ENCODE assay signal across 9 cellular contexts in genomic region chr17:40110457-40110856, GRCh38. TPM values are rescaled to one million over a fixed set of nuclear protein-coding genes. Genes with fewer than 3 reads are reported as not detected.
A peak's percentile ranks its signal among the peaks of the same experiment; 100 is the strongest.
DNase-seq lines count a peak whose midpoint lies in the region; ATAC-seq, FAIRE-seq and TF ChIP-seq lines count a peak whose summit lies in the region.
"Had no signal": no experiment of that assay in that cellular context is flagged by ENCODE, and none has a peak within 500 bp of the region (broad histone marks: within the 10 kb centered on the region; RNA-seq: fewer than 3 reads in every experiment).

No MANE protein-coding gene starts in this region.

- FAIRE-seq in H1 (lab: Jason Lieb, UNC): no peak

- peak overlapping the region; percentile 14 for H3K4me3 Mint-ChIP-seq in neural crest cell

- H3K36me3 ChIP-seq in ACC112 (ENCODE audit: insufficient read depth, low read length): no peaks in the 10 kb centered on the region
- no peaks in the 10 kb centered on the region for H3K36me3 ChIP-seq in IMR-90 (ENCODE audit: control insufficient read depth, insufficient read depth, low read length)
- no peaks in the 10 kb centered on the region for H3K36me3 ChIP-seq in H1 (ENCODE audit: control insufficient read depth in 2 of 4, insufficient read depth in 4 of 4, low read length in 3 of 4)
- no peaks in the 10 kb centered on the region for H3K36me3 ChIP-seq in A673 (ENCODE audit: insufficient read depth, low read length, poor library complexity, severe bottlenecking)

- H3K36me3 Mint-ChIP-seq in neural crest cell (ENCODE audit: low read depth): no peaks in the 10 kb centered on the region
- H3K36me3 Mint-ChIP-seq: activated naive CD4-positive, alpha-beta T cell treated with anti-CD3 and anti-CD28 coated beads, Interleukin-2, amount 50 U/mL, for 24 hours had no signal

- TF ChIP-seq EP300 in H1 (IDR thresholded peaks at IDR 0.05; ENCODE audit: borderline replicate concordance in 1 of 2, low read depth in 2 of 2, low read length in 2 of 2): no peak

- H3K4me1 ChIP-seq in ACC112 (ENCODE audit: control insufficient read depth, insufficient read depth, low read length, unreplicated experiment) (peaks cover 66% of the 10 kb centered on the region), IMR-90 (ENCODE audit: control insufficient read depth, insufficient read depth, low read length) (peaks cover 58% of the 10 kb centered on the region), H1 (replicated peaks in 1 of 4; ENCODE audit: control insufficient read depth in 3 of 4, insufficient read depth in 4 of 4, low read length in 3 of 4) (peaks cover 39 to 51% (median 43%) of the 10 kb centered on the region in 4 experiments), A673 (ENCODE audit: insufficient read depth, low read length, poor library complexity, severe bottlenecking) (peaks cover 26% of the 10 kb centered on the region)

- peak overlapping the region; percentile 90 for H3K4ac ChIP-seq in IMR-90 (ENCODE audit: low read depth, low read length)
- no peak overlapping the region for H3K4ac ChIP-seq in H1 (replicated peaks; ENCODE audit: insufficient read length, low read depth, low read length)

- H3K27ac Mint-ChIP-seq in neural crest cell (ENCODE audit: unreplicated experiment): peak overlapping the region; percentile 78

- H3K56ac ChIP-seq in IMR-90 (ENCODE audit: extremely low read depth, insufficient read depth, low read length): peak overlapping the region; percentile 35; the same call in 1 of the 2 replicates
- H3K56ac ChIP-seq in H1 (replicated peaks; ENCODE audit: insufficient read length, low read depth, low read length): no peak overlapping the region

- H2BK120ac ChIP-seq in IMR-90 (ENCODE audit: low read depth, low read length): peak overlapping the region; percentile 93
- H2BK120ac ChIP-seq in H1 (replicated peaks; ENCODE audit: low read depth, low read length): no peak overlapping the region

- peak overlapping the region; percentile 36 for H3K4me3 ChIP-seq in ACC112 (ENCODE audit: low read depth, low read length)
- no peak overlapping the region for H3K4me3 ChIP-seq in IMR-90 (ENCODE audit: insufficient read depth, low read depth, low read length)
- peak overlapping the region in 2 of 4 experiments; percentile 11 to 25; a peak in 3 of 8 replicates for H3K4me3 ChIP-seq in H1 (ENCODE audit: extremely low read depth in 1 of 4, insufficient read depth in 2 of 4, low read depth in 3 of 4, low read length in 4 of 4)
- no peak overlapping the region for H3K4me3 ChIP-seq in A673 (ENCODE audit: low read depth, low read length, poor library complexity, severe bottlenecking)

- H3K27ac ChIP-seq in ACC112 (ENCODE audit: low read depth, low read length) (peak overlapping the region; percentile 84), IMR-90 (ENCODE audit: insufficient read depth, low read length) (peak overlapping the region; percentile 76; the same call in 1 of the 2 replicates), H1 (ENCODE audit: low read depth, low read length) (no peak overlapping the region; the same call in 1 of the 2 replicates), A673 (ENCODE audit: low read depth, low read length, poor library complexity, severe bottlenecking) (no peak overlapping the region)

- H4K5ac ChIP-seq in IMR-90 (ENCODE audit: low read depth, low read length) (peak overlapping the region; percentile 44), H1 (ENCODE audit: insufficient read length, low read depth, low read length) (peak overlapping the region; percentile 1)

- CTCF ChIA-PET in IMR-90 (lab: Yijun Ruan, JAX) (interaction anchor here (0.7 to 2.1 kb wide), 8 partner anchors 9 to 96 kb away, joined by 3 to 12 read pairs (median 4); partner anchors contain the start of gene MED24), H1 (lab: Charles Lee; ENCODE audit: partially characterized antibody) (interaction anchor here (0.8 to 8.9 kb wide), 19 partner anchors 10 to 97 kb away, joined by 3 to 135 read pairs (median 33); partner anchors contain the start of genes CSF3, MSL1, NR1D1 and THRA), A673 (lab: Charles Lee) (interaction anchor here (0.5 kb wide), 1 partner anchor 35 kb away, joined by 3 read pairs; no protein-coding TSS in a partner anchor)

- peak overlapping the region; percentile 1; the same call in 1 of the 3 replicates for H2BK15ac ChIP-seq in IMR-90 (ENCODE audit: low read depth, low read length)
- peak overlapping the region; percentile 35; the same call in 1 of the 2 replicates for H2BK15ac ChIP-seq in H1 (ENCODE audit: low read length)

- DNase-seq in IMR-90: no peak
- no peak for DNase-seq in H1 (ENCODE audit: low read depth in 1 of 2, low spot score in 2 of 2)
- no peak for DNase-seq in neural crest cell (ENCODE audit: low read depth, low spot score)
- no peak for DNase-seq in NCI-H510A treated with DMSO at 0.1 percent for 48 hours (lab: John Stamatoyannopoulos, UW)
- DNase-seq in A673 (ENCODE audit: low spot score): no peak
- DNase-seq in GOT3 (lab: John Stamatoyannopoulos, UW): no peak

- peaks cover 75% of the 10 kb centered on the region for H3K4me1 Mint-ChIP-seq in neural crest cell

- H3K4me2 ChIP-seq in IMR-90 (ENCODE audit: low read depth, low read length) (peak overlapping the region; percentile 51; the same call in 1 of the 2 replicates), H1 (ENCODE audit: insufficient read depth in 1 of 2, low read depth in 2 of 2, low read length in 2 of 2) (peak overlapping the region; percentile 3 to 58; a peak in 3 of 4 replicates)

- H2AK5ac ChIP-seq in IMR-90 (ENCODE audit: low read depth, low read length) (peak overlapping the region; percentile 87), H1 (ENCODE audit: low read depth, low read length) (no peak overlapping the region)

- H3K79me2 ChIP-seq in ACC112 (ENCODE audit: control insufficient read depth, insufficient read depth, low read length, unreplicated experiment) (no peaks in the 10 kb centered on the region), H1 (ENCODE audit: control insufficient read depth in 1 of 2, insufficient read depth in 2 of 2, low read length in 2 of 2) (no peaks in the 10 kb centered on the region)

- POLR2A ChIA-PET in IMR-90 (lab: Charles Lee; ENCODE audit: unreplicated experiment): no interaction called here
- POLR2A ChIA-PET in H1 (lab: Charles Lee; ENCODE audit: partially characterized antibody): interaction anchor here (1.0 to 16.7 kb wide), 6 partner anchors 13 to 36 kb away, joined by 3 to 399 read pairs (median 48); partner anchors contain the start of genes CASC3, MSL1 and NR1D1
- POLR2A ChIA-PET in A673 (lab: Charles Lee; ENCODE audit: low non-redundant PET): no interaction called here

- ATAC-seq in IMR-90 (ENCODE audit: low read depth): no peak
- ATAC-seq in GM18519 (IDR thresholded peaks at IDR 0.05; ENCODE audit: low FRiP score, unreplicated experiment): no peak

- H4K91ac ChIP-seq in IMR-90 (ENCODE audit: insufficient read depth, low read depth, low read length): peak overlapping the region; percentile 79
- peak overlapping the region; percentile 6 for H4K91ac ChIP-seq in H1 (replicated peaks; ENCODE audit: insufficient read length, low read length)

- peaks cover 0 to 44% of the 10 kb centered on the region in 2 experiments; a peak in 2 of 4 replicates for H3K79me1 ChIP-seq in IMR-90 (ENCODE audit: low read depth in 1 of 2, low read length in 2 of 2)
- H3K79me1 ChIP-seq in H1 (ENCODE audit: low read depth, low read length): no peaks in the 10 kb centered on the region

- BruUV-seq in IMR-90 (replicated peaks; lab: Mats Ljungman, UMichigan): no TSS peak
- no TSS peak for BruUV-seq in A673 (replicated peaks; lab: Mats Ljungman, UMichigan)

- H2AFZ ChIP-seq in ACC112 (ENCODE audit: low read length, unreplicated experiment) (no peak overlapping the region), IMR-90 (replicated peaks; ENCODE audit: low read length, poor library complexity) (peak overlapping the region; percentile 63), H1 (ENCODE audit: low read length) (no peak overlapping the region)

- peak overlapping the region; percentile 84 for H2AK9ac ChIP-seq in IMR-90 (replicated peaks; ENCODE audit: low read depth, low read length, poor library complexity)

- H3K23ac ChIP-seq in IMR-90 (ENCODE audit: low read depth, low read length) (peak overlapping the region; percentile 61; the same call in 1 of the 2 replicates), H1 (ENCODE audit: insufficient read length) (no peak overlapping the region)

- peaks cover 28% of the 10 kb centered on the region for H3K9me1 ChIP-seq in IMR-90 (ENCODE audit: insufficient read depth, low read length)

- in situ Hi-C loops in IMR-90 (cut with MboI; ENCODE audit: low sequenced_read_pairs): no loop called here

- H2BK5ac ChIP-seq in IMR-90 (ENCODE audit: low read depth, low read length, poor library complexity, severe bottlenecking) (peak overlapping the region; percentile 75), H1 (ENCODE audit: low read depth, low read length) (peak overlapping the region; percentile 38; the same call in 1 of the 2 replicates)

- no peaks in the 10 kb centered on the region for H3K9me3 Mint-ChIP-seq in neural crest cell
- H3K9me3 Mint-ChIP-seq: activated naive CD4-positive, alpha-beta T cell treated with anti-CD3 and anti-CD28 coated beads, Interleukin-2, amount 50 U/mL, for 24 hours had no signal

- H3K23me2 ChIP-seq in H1 (ENCODE audit: low read depth, low read length): no peaks in the 10 kb centered on the region

- no CpG with 5 or more reads among the region's 1 CpG for WGBS in IMR-90 (ENCODE audit: extremely low coverage in 2 of 2, insufficient read length in 1 of 2), 2 experiments
- WGBS in H1 (ENCODE audit: extremely low coverage in 1 of 2, insufficient coverage in 1 of 2, insufficient read length in 1 of 2, insufficient replicate concordance in 2 of 2, low coverage in 1 of 2, low lambda C conversion rate in 2 of 2, missing lambda C conversion rate in 1 of 2), 2 experiments: 89% methylated on average over 1 of the region's 1 CpG; no CpG with 5 or more reads in 1 of the 2 experiments

- TF ChIP-seq CTCF in IMR-90 (conservative IDR thresholded peaks at IDR 0.05; ENCODE audit: low read depth, low read length) (no peak), H1 (IDR thresholded peaks at IDR 0.05; ENCODE audit: control extremely low read depth in 1 of 3, insufficient read depth in 1 of 3, low read depth in 1 of 3, low read length in 3 of 3) (no peak), neural crest cell (conservative IDR thresholded peaks at IDR 0.05) (no peak), A673 (conservative IDR thresholded peaks at IDR 0.05; ENCODE audit: low read depth, low read length) (no peak)

- H3K27me3 ChIP-seq in ACC112 (ENCODE audit: insufficient read depth, low read length): no peaks in the 10 kb centered on the region
- no peaks in the 10 kb centered on the region for H3K27me3 ChIP-seq in IMR-90 (ENCODE audit: control insufficient read depth, insufficient read depth, low read length)
- peaks cover 0 to 26% (median 19%) of the 10 kb centered on the region in 4 experiments; a peak in 6 of 7 replicates for H3K27me3 ChIP-seq in H1 (replicated peaks in 1 of 4; ENCODE audit: control insufficient read depth in 3 of 4, extremely low read depth in 1 of 4, insufficient read depth in 3 of 4, low read length in 3 of 4)
- no peaks in the 10 kb centered on the region for H3K27me3 ChIP-seq in A673 (replicated peaks; ENCODE audit: insufficient read depth, low read depth, low read length, poor library complexity)

- intact Hi-C loops in IMR-90 (cut with micrococcal nuclease): loop anchor here (2.0 kb wide), 1 partner anchor 42 kb away; no protein-coding TSS in a partner anchor
- intact Hi-C loops in A673 (cut with micrococcal nuclease; ENCODE audit: unreplicated experiment): loop anchor here (5.0 kb wide), 1 partner anchor 182 kb away; no protein-coding TSS in a partner anchor

- dilution Hi-C loops in IMR-90 (cut with HindIII; ENCODE audit: low sequenced_read_pairs, unreplicated experiment): no loop called here

- H3K18ac ChIP-seq in IMR-90 (ENCODE audit: low read depth, low read length) (peak overlapping the region; percentile 22; the same call in 1 of the 2 replicates), H1 (ENCODE audit: extremely low read depth, low read length) (peak overlapping the region; percentile 42)

- TF ChIP-seq RAD21 in IMR-90 (IDR thresholded peaks at IDR 0.05; ENCODE audit: low read length) (no peak), H1 (IDR thresholded peaks at IDR 0.05 in 1 of 2, conservative IDR thresholded peaks at IDR 0.05 in 1 of 2; ENCODE audit: low read depth in 2 of 2, low read length in 2 of 2) (no peak)

- H3K14ac ChIP-seq in IMR-90 (replicated peaks; ENCODE audit: low read depth, low read length): peak overlapping the region; percentile 69
- no peak overlapping the region for H3K14ac ChIP-seq in H1 (ENCODE audit: insufficient read length)

- H3K9ac ChIP-seq in IMR-90 (ENCODE audit: low read depth, low read length) (peak overlapping the region; percentile 49), H1 (replicated peaks in 1 of 4; ENCODE audit: extremely low read depth in 1 of 4, low read depth in 3 of 4, low read length in 3 of 4) (no peak overlapping the region)

- H4K20me1 ChIP-seq in IMR-90 (ENCODE audit: insufficient read depth, low read length): peaks cover 5% of the 10 kb centered on the region; the same call in 1 of the 2 replicates
- no peaks in the 10 kb centered on the region for H4K20me1 ChIP-seq in H1 (replicated peaks in 1 of 2; ENCODE audit: control insufficient read depth in 1 of 2, insufficient read depth in 2 of 2, low read length in 2 of 2)

- peak overlapping the region; percentile 44; the same call in 1 of the 2 replicates for H2BK12ac ChIP-seq in H1 (ENCODE audit: low read depth, low read length)

- H2BK20ac ChIP-seq in IMR-90 (ENCODE audit: low read depth, low read length) (peak overlapping the region; percentile 22), H1 (ENCODE audit: low read length) (no peak overlapping the region)

- peaks cover 15% of the 10 kb centered on the region for H3K27me3 Mint-ChIP-seq in neural crest cell (ENCODE audit: low read depth)
- H3K27me3 Mint-ChIP-seq: activated naive CD4-positive, alpha-beta T cell treated with anti-CD3 and anti-CD28 coated beads, Interleukin-2, amount 50 U/mL, for 24 hours had no signal

- H4K8ac ChIP-seq in IMR-90 (ENCODE audit: low read depth in 2 of 2, low read length in 2 of 2) (peak overlapping the region; percentile 8 to 9; a peak in 2 of 4 replicates), H1 (ENCODE audit: extremely low read depth, insufficient read depth, low read length) (no peak overlapping the region)

- H3K9me3 ChIP-seq in IMR-90 (ENCODE audit: control insufficient read depth, insufficient read depth, low read length) (no peaks in the 10 kb centered on the region), H1 (ENCODE audit: insufficient read depth in 2 of 2, low read depth in 1 of 2, low read length in 1 of 2) (no peaks in the 10 kb centered on the region), A673 (ENCODE audit: low read depth, low read length, poor library complexity, severe bottlenecking) (no peaks in the 10 kb centered on the region)

- TF ChIP-seq POLR2A in IMR-90 (IDR thresholded peaks at IDR 0.05; ENCODE audit: low read depth, low read length) (no peak), H1 (IDR thresholded peaks at IDR 0.05; ENCODE audit: control extremely low read depth in 1 of 2, low read depth in 2 of 2, low read length in 2 of 2) (no peak; a peak in 1 of 3 replicates)

RNA-seq across cellular contexts. Expression of gene NR1D1, which starts 10.1 kb away (rescaled TPM):
- total RNA-seq in IMR-90 (2012; rRNA removed) (0.28 and 0.36 TPM in 2 replicates), neural crest cell (2.5 and 2.8 TPM in 2 replicates), A673 (2021) (1.9 and 2.6 TPM in 2 replicates)
- polyA plus RNA-seq in IMR-90 (2012; rRNA removed) (4.4 and 7.2 TPM in 2 replicates), H1 (2011; rRNA removed) (1.5 and 3.4 TPM in 2 replicates)
- polyA plus RNA-seq in IMR-90 (2012; cell fraction: cytosol; rRNA removed): 4.1 and 8.6 TPM in 2 replicates
- 11.1 and 25.2 TPM in 2 replicates for polyA plus RNA-seq in IMR-90 (2012; cell fraction: nucleus; rRNA removed; ENCODE audit: low replicate concordance)
- 4.3 and 4.6 TPM in 2 replicates for total RNA-seq in H1 (2021; fragmentation: NEBNext Ultra II Directional; extraction: Animal tissue kit (Norgen Biotek cat#: 25700))
- polyA plus RNA-seq in H1 (2011; cell fraction: cytosol; rRNA removed): 0.79 TPM
- polyA plus RNA-seq in H1 (2011; cell fraction: nucleus; rRNA removed): 4.7 TPM
- 5.4 to 7.1 TPM (median 6.1 TPM) in 4 replicates for polyA plus RNA-seq in H1 (2012, experiment 1 of 2)
- polyA plus RNA-seq in H1 (2012, experiment 2 of 2): 6.5 TPM
- polyA plus RNA-seq in H1 (2013, experiment 1 of 2): 3.1 TPM
- 3.0 TPM for polyA plus RNA-seq in H1 (2013, experiment 2 of 2)
- 1.4 and 2.9 TPM in 2 replicates for polyA minus RNA-seq in H1 (2011; rRNA and poly(A)+ RNA removed)
- polyA minus RNA-seq in H1 (2011; cell fraction: cytosol; rRNA and poly(A)+ RNA removed): 2.5 TPM
- 2.7 TPM for polyA minus RNA-seq in H1 (2011; cell fraction: nucleus; rRNA and poly(A)+ RNA removed)

RNA-seq across cellular contexts. Expression of gene MSL1, which starts 11.3 kb away (rescaled TPM):
- total RNA-seq in IMR-90 (2012; rRNA removed) (28.3 and 29.7 TPM in 2 replicates), neural crest cell (147 and 153 TPM in 2 replicates), A673 (2021) (56.9 and 59.9 TPM in 2 replicates)
- polyA plus RNA-seq in IMR-90 (2012; rRNA removed) (38.4 and 48.4 TPM in 2 replicates), H1 (2011; rRNA removed) (18.2 and 24.1 TPM in 2 replicates)
- 12.2 and 14.7 TPM in 2 replicates for polyA plus RNA-seq in IMR-90 (2012; cell fraction: cytosol; rRNA removed)
- polyA plus RNA-seq in IMR-90 (2012; cell fraction: nucleus; rRNA removed; ENCODE audit: low replicate concordance): 45.5 and 129 TPM in 2 replicates
- total RNA-seq in H1 (2021; fragmentation: NEBNext Ultra II Directional; extraction: Animal tissue kit (Norgen Biotek cat#: 25700)): 66.5 and 69.2 TPM in 2 replicates
- polyA plus RNA-seq in H1 (2011; cell fraction: cytosol; rRNA removed): 39.2 TPM
- 50.9 TPM for polyA plus RNA-seq in H1 (2011; cell fraction: nucleus; rRNA removed)
- 47.3 to 75.1 TPM (median 51.3 TPM) in 4 replicates for polyA plus RNA-seq in H1 (2012, experiment 1 of 2)
- polyA plus RNA-seq in H1 (2012, experiment 2 of 2): 24.4 TPM
- 59.8 TPM for polyA plus RNA-seq in H1 (2013, experiment 1 of 2)
- 53.4 TPM for polyA plus RNA-seq in H1 (2013, experiment 2 of 2)
- polyA minus RNA-seq in H1 (2011; rRNA and poly(A)+ RNA removed): 35.9 and 42.1 TPM in 2 replicates
- 35.1 TPM for polyA minus RNA-seq in H1 (2011; cell fraction: cytosol; rRNA and poly(A)+ RNA removed)
- 36.6 TPM for polyA minus RNA-seq in H1 (2011; cell fraction: nucleus; rRNA and poly(A)+ RNA removed)

RNA-seq across cellular contexts. Expression of gene CASC3, which starts 29.9 kb away (rescaled TPM):
- 24.4 and 25.1 TPM in 2 replicates for total RNA-seq in IMR-90 (2012; rRNA removed)
- 36.2 and 38.9 TPM in 2 replicates for polyA plus RNA-seq in IMR-90 (2012; rRNA removed)
- polyA plus RNA-seq in IMR-90 (2012; cell fraction: cytosol; rRNA removed): 15.9 and 19.2 TPM in 2 replicates
- 83.7 and 153 TPM in 2 replicates for polyA plus RNA-seq in IMR-90 (2012; cell fraction: nucleus; rRNA removed; ENCODE audit: low replicate concordance)
- total RNA-seq in H1 (2021; fragmentation: NEBNext Ultra II Directional; extraction: Animal tissue kit (Norgen Biotek cat#: 25700)): 114 and 116 TPM in 2 replicates
- 80.2 and 85.7 TPM in 2 replicates for polyA plus RNA-seq in H1 (2011; rRNA removed)
- 63.6 TPM for polyA plus RNA-seq in H1 (2011; cell fraction: cytosol; rRNA removed)
- polyA plus RNA-seq in H1 (2011; cell fraction: nucleus; rRNA removed): 136 TPM
- polyA plus RNA-seq in H1 (2012, experiment 1 of 2): 79.5 to 94.5 TPM (median 87.8 TPM) in 4 replicates
- 49.9 TPM for polyA plus RNA-seq in H1 (2012, experiment 2 of 2)
- 60.2 TPM for polyA plus RNA-seq in H1 (2013, experiment 1 of 2)
- 58.7 TPM for polyA plus RNA-seq in H1 (2013, experiment 2 of 2)
- 76.1 and 78.3 TPM in 2 replicates for polyA minus RNA-seq in H1 (2011; rRNA and poly(A)+ RNA removed)
- polyA minus RNA-seq in H1 (2011; cell fraction: cytosol; rRNA and poly(A)+ RNA removed): 36.5 TPM
- polyA minus RNA-seq in H1 (2011; cell fraction: nucleus; rRNA and poly(A)+ RNA removed): 81.4 TPM
- 130 and 138 TPM in 2 replicates for total RNA-seq in neural crest cell
- 65.1 and 66.5 TPM in 2 replicates for total RNA-seq in A673 (2021)

RNA-seq across cellular contexts. Expression of gene THRA, which starts 47.7 kb away (rescaled TPM):
- total RNA-seq in IMR-90 (2012; rRNA removed): 20.8 and 22.0 TPM in 2 replicates
- 21.9 and 23.4 TPM in 2 replicates for polyA plus RNA-seq in IMR-90 (2012; rRNA removed)
- 22.4 and 25.8 TPM in 2 replicates for polyA plus RNA-seq in IMR-90 (2012; cell fraction: cytosol; rRNA removed)
- polyA plus RNA-seq in IMR-90 (2012; cell fraction: nucleus; rRNA removed; ENCODE audit: low replicate concordance): 17.8 and 22.5 TPM in 2 replicates
- total RNA-seq in H1 (2021; fragmentation: NEBNext Ultra II Directional; extraction: Animal tissue kit (Norgen Biotek cat#: 25700)): 10.2 and 11.8 TPM in 2 replicates
- 6.4 and 8.2 TPM in 2 replicates for polyA plus RNA-seq in H1 (2011; rRNA removed)
- polyA plus RNA-seq in H1 (2011; cell fraction: cytosol; rRNA removed): 7.4 TPM
- 13.1 TPM for polyA plus RNA-seq in H1 (2011; cell fraction: nucleus; rRNA removed)
- polyA plus RNA-seq in H1 (2012, experiment 1 of 2): 7.9 to 11.1 TPM (median 10.1 TPM) in 4 replicates
- polyA plus RNA-seq in H1 (2012, experiment 2 of 2): 7.6 TPM
- polyA plus RNA-seq in H1 (2013, experiment 1 of 2): 5.0 TPM
- 4.5 TPM for polyA plus RNA-seq in H1 (2013, experiment 2 of 2)
- polyA minus RNA-seq in H1 (2011; rRNA and poly(A)+ RNA removed): 8.4 and 11.6 TPM in 2 replicates
- polyA minus RNA-seq in H1 (2011; cell fraction: cytosol; rRNA and poly(A)+ RNA removed): 6.2 TPM
- 4.3 TPM for polyA minus RNA-seq in H1 (2011; cell fraction: nucleus; rRNA and poly(A)+ RNA removed)
- 15.0 and 15.3 TPM in 2 replicates for total RNA-seq in neural crest cell
- 14.5 and 18.7 TPM in 2 replicates for total RNA-seq in A673 (2021)

RNA-seq across cellular contexts. Expression of gene MED24, which starts 56.2 kb away (rescaled TPM):
- total RNA-seq in IMR-90 (2012; rRNA removed): 18.6 and 25.8 TPM in 2 replicates
- polyA plus RNA-seq in IMR-90 (2012; rRNA removed): 73.6 and 79.0 TPM in 2 replicates
- polyA plus RNA-seq in IMR-90 (2012; cell fraction: cytosol; rRNA removed): 29.9 and 49.0 TPM in 2 replicates
- polyA plus RNA-seq in IMR-90 (2012; cell fraction: nucleus; rRNA removed; ENCODE audit: low replicate concordance): 167 and 365 TPM in 2 replicates
- total RNA-seq in H1 (2021; fragmentation: NEBNext Ultra II Directional; extraction: Animal tissue kit (Norgen Biotek cat#: 25700)): 81.7 and 90.6 TPM in 2 replicates
- polyA plus RNA-seq in H1 (2011; rRNA removed): 92.7 and 120 TPM in 2 replicates
- 91.0 TPM for polyA plus RNA-seq in H1 (2011; cell fraction: cytosol; rRNA removed)
- polyA plus RNA-seq in H1 (2011; cell fraction: nucleus; rRNA removed): 355 TPM
- polyA plus RNA-seq in H1 (2012, experiment 1 of 2): 73.6 to 99.4 TPM (median 93.5 TPM) in 4 replicates
- polyA plus RNA-seq in H1 (2012, experiment 2 of 2): 83.6 TPM
- 42.8 TPM for polyA plus RNA-seq in H1 (2013, experiment 1 of 2)
- polyA plus RNA-seq in H1 (2013, experiment 2 of 2): 41.6 TPM
- 126 and 205 TPM in 2 replicates for polyA minus RNA-seq in H1 (2011; rRNA and poly(A)+ RNA removed)
- 93.1 TPM for polyA minus RNA-seq in H1 (2011; cell fraction: cytosol; rRNA and poly(A)+ RNA removed)
- polyA minus RNA-seq in H1 (2011; cell fraction: nucleus; rRNA and poly(A)+ RNA removed): 141 TPM
- total RNA-seq in neural crest cell: 147 and 154 TPM in 2 replicates
- 48.7 and 50.7 TPM in 2 replicates for total RNA-seq in A673 (2021)

Comparison
In these comparisons a context has a peak if more than half of its experiments do, and no peak if none do; other contexts are left out.
1. H3K27ac ChIP-seq: peak in ACC112 (single experiment) and IMR-90 (single experiment); none in H1 (single experiment) and A673 (single experiment).